ENCODE assay signal across 15 cellular contexts in genomic region chr6:115601064-115601463, GRCh38.
DNase-seq lines count a peak whose midpoint lies in the region; ATAC-seq and TF ChIP-seq lines count a peak whose summit lies in the region.
"Had no signal": no experiment of that assay in that cellular context is flagged by ENCODE, and none has a peak within 500 bp of the region (broad histone marks: within the 10 kb centered on the region; RNA-seq: fewer than 3 reads in every experiment).

No MANE protein-coding gene starts in this region.

- H3K9me2 ChIP-seq in GM23248 (ENCODE audit: insufficient read depth): no peaks in the 10 kb centered on the region; the same call in 1 of the 2 replicates

- intact Hi-C loops in heart left ventricle (cut with DNase I): no loop called here
- intact Hi-C loops in left ventricle myocardium inferior (cut with micrococcal nuclease): no loop called here
- intact Hi-C loops in left lung (cut with DNase I): no loop called here

- no peak for TF ChIP-seq CTCF in cardiac muscle cell (IDR thresholded peaks at IDR 0.05; ENCODE audit: low read depth, low read length)
- TF ChIP-seq CTCF in heart left ventricle (IDR thresholded peaks at IDR 0.05): no peak
- TF ChIP-seq CTCF in left ventricle myocardium inferior (IDR thresholded peaks at IDR 0.05; ENCODE audit: borderline replicate concordance): no peak
- no peak for TF ChIP-seq CTCF in left lung (IDR thresholded peaks at IDR 0.05)

- H3K9me3 ChIP-seq in cardiac muscle cell (ENCODE audit: low read depth) (no peaks in the 10 kb centered on the region), heart left ventricle (peaks cover 0 to 19% (median 0%) of the 10 kb centered on the region in 12 donors), left ventricle myocardium inferior (replicated peaks) (peaks cover 21% of the 10 kb centered on the region), left lung (no peaks in the 10 kb centered on the region), GM23248 (ENCODE audit: low read depth) (no peaks in the 10 kb centered on the region)

- H3K4me3 ChIP-seq in cardiac muscle cell (no peak overlapping the region), heart left ventricle (no peak overlapping the region), left ventricle myocardium inferior (no peak overlapping the region), left lung (no peak overlapping the region), GM23248 (no peak overlapping the region)

- ATAC-seq in heart left ventricle: peak; percentile 85 to 96 (median 92)
- peak; percentile 25 for ATAC-seq in left lung

- TF ChIP-seq POLR2A in heart left ventricle (IDR thresholded peaks at IDR 0.05): no peak

- peak in 1 of 2 donors; percentile 45 for DNase-seq in cardiac muscle cell (ENCODE audit: low read depth in 1 of 2, low spot score in 1 of 2)
- no peak for DNase-seq in heart left ventricle
- DNase-seq in left ventricle myocardium inferior: no peak
- DNase-seq in left lung: no peak
- DNase-seq in GM23248: no peak
- DNase-seq in glomerular visceral epithelial cell (ENCODE audit: extremely low spot score): no peak
- DNase-seq: C1 segment of cervical spinal cord; Calu3; CD4-positive, alpha-beta memory T cell; COR-L47; DMS53; DMS79 treated with DMSO at 0.1 percent for 48 hours; GF-D8; H7; HCEC 1CT had no signal

- 26 to 43% (median 38%) methylated on average over 1 of the region's 1 CpG for WGBS in heart left ventricle, 4 donors
- WGBS in GM23248 (ENCODE audit: low coverage in 1 of 2, low lambda C conversion rate in 2 of 2, missing lambda C conversion rate in 2 of 2), 2 experiments: 52 to 76% methylated on average over 1 of the region's 1 CpG

- H3F3A ChIP-seq in GM23248 (ENCODE audit: insufficient read depth): no peaks in the 10 kb centered on the region

- H3K79me2 ChIP-seq in GM23248 (ENCODE audit: insufficient read depth): no peaks in the 10 kb centered on the region

- H3K36me3 ChIP-seq in cardiac muscle cell (no peaks in the 10 kb centered on the region), heart left ventricle (no peaks in the 10 kb centered on the region), left ventricle myocardium inferior (no peaks in the 10 kb centered on the region), left lung (no peaks in the 10 kb centered on the region), GM23248 (ENCODE audit: low read depth) (no peaks in the 10 kb centered on the region)

- no peak overlapping the region for H3K4me2 ChIP-seq in GM23248 (ENCODE audit: unreplicated experiment)

- H3K27me3 ChIP-seq in cardiac muscle cell: no peaks in the 10 kb centered on the region
- H3K27me3 ChIP-seq in heart left ventricle: no peaks in the 10 kb centered on the region
- no peaks in the 10 kb centered on the region for H3K27me3 ChIP-seq in left ventricle myocardium inferior (ENCODE audit: low read depth)
- no peaks in the 10 kb centered on the region for H3K27me3 ChIP-seq in left lung
- H3K27me3 ChIP-seq in GM23248 (replicated peaks; ENCODE audit: insufficient read depth): peaks cover 7% of the 10 kb centered on the region; the same call in 1 of the 2 replicates

- H4K20me1 ChIP-seq in GM23248 (ENCODE audit: insufficient read depth): no peaks in the 10 kb centered on the region

- H3K27ac ChIP-seq in cardiac muscle cell (peak overlapping the region; percentile 29), heart left ventricle (peak overlapping the region in 6 of 12 donors; percentile 12 to 69 (median 26)), left ventricle myocardium inferior (replicated peaks) (peak overlapping the region; percentile 76), left lung (no peak overlapping the region), GM23248 (no peak overlapping the region)

- H3K9ac ChIP-seq in GM23248: no peak overlapping the region

- H2AFZ ChIP-seq in GM23248: no peak overlapping the region

- H3K4me1 ChIP-seq in cardiac muscle cell (ENCODE audit: low read depth): peaks cover 17% of the 10 kb centered on the region
- H3K4me1 ChIP-seq in heart left ventricle: no peaks in the 10 kb centered on the region
- peaks cover 8% of the 10 kb centered on the region for H3K4me1 ChIP-seq in left ventricle myocardium inferior
- no peaks in the 10 kb centered on the region for H3K4me1 ChIP-seq in left lung
- H3K4me1 ChIP-seq in GM23248 (ENCODE audit: insufficient read depth): no peaks in the 10 kb centered on the region

- in situ Hi-C loops in GM23248 (cut with MboI): no loop called here

Comparison
In these comparisons a context has a peak if more than half of its experiments do, and no peak if none do; other contexts are left out.
1. H3K27ac ChIP-seq: peak in cardiac muscle cell (single experiment) and left ventricle myocardium inferior (single experiment); none in left lung (0 of 2) and GM23248 (single experiment).